15 cellular contexts compared by ENCODE assay signal in genomic region chr9:120362446-120362845, GRCh38.
"Had no signal": no experiment of that assay in that cellular context is flagged by ENCODE, and none has a peak within 500 bp of the region (broad histone marks: within the 10 kb centered on the region; RNA-seq: fewer than 3 reads in every experiment).

No MANE protein-coding gene starts in this region.

- H3K36me3 Mint-ChIP-seq: activated naive CD4-positive, alpha-beta T cell treated with anti-CD3 and anti-CD28 coated beads, Interleukin-2, amount 50 U/mL, for 72 hours; natural killer cell treated with Interleukin-12 subunit alpha and Interleukin-12 subunit beta and Interleukin-15 and Interleukin-18, amount 100 ng/mL, for 72 hours had no signal

- H3K27me3 ChIP-seq: left lung, tibial nerve had no signal

- H3K36me3 ChIP-seq: left lung, prostate gland had no signal

- H3K4me1 ChIP-seq: left lung, prostate gland, tibial nerve had no signal

- H3K9me3 Mint-ChIP-seq: activated CD4-positive, alpha-beta T cell treated with anti-CD3 and anti-CD28 coated beads, Interleukin-2, amount 10 ng/mL, durations not matched to agents 7 days and 5 days; activated naive CD4-positive, alpha-beta T cell treated with anti-CD3 and anti-CD28 coated beads, Interleukin-2, amount 50 U/mL, for 72 hours; immature natural killer cell; natural killer cell treated with Interleukin-12 subunit alpha and Interleukin-12 subunit beta and Interleukin-15 and Interleukin-18, amount 100 ng/mL, for 72 hours had no signal

- H3K4me1 Mint-ChIP-seq: activated CD4-positive, alpha-beta T cell treated with anti-CD3 and anti-CD28 coated beads, Interleukin-2, amount 10 ng/mL, durations not matched to agents 7 days and 5 days; immature natural killer cell; stimulated activated naive B cell treated with anti-CD40 and anti-IgM and Interleukin-4, amounts not matched to agents 10 μg/mL and 1 μg/mL and 100 μg/mL, for 72 hours had no signal

- H3K9me3 ChIP-seq: left lung, prostate gland had no signal

- ATAC-seq: activated naive CD4-positive, alpha-beta T cell treated with anti-CD3 and anti-CD28 coated beads, Interleukin-2, amount 50 U/mL, for 72 hours; left lung; natural killer cell treated with Interleukin-12 subunit alpha and Interleukin-12 subunit beta and Interleukin-15 and Interleukin-18, amount 100 ng/mL, for 72 hours; sciatic nerve; stimulated activated naive B cell treated with anti-CD40 and anti-IgM and Interleukin-4, amounts not matched to agents 10 μg/mL and 1 μg/mL and 100 μg/mL, for 72 hours; T-helper 17 cell had no signal

- H3K4me3 Mint-ChIP-seq: activated CD4-positive, alpha-beta T cell treated with anti-CD3 and anti-CD28 coated beads, Interleukin-2, amount 10 ng/mL, durations not matched to agents 7 days and 5 days; immature natural killer cell; natural killer cell treated with Interleukin-12 subunit alpha and Interleukin-12 subunit beta and Interleukin-15 and Interleukin-18, amount 100 ng/mL, for 72 hours; stimulated activated naive B cell treated with anti-CD40 and anti-IgM and Interleukin-4, amounts not matched to agents 10 μg/mL and 1 μg/mL and 100 μg/mL, for 72 hours; T-helper 17 cell had no signal

- H3K4me3 ChIP-seq: left lung, prostate gland, tibial nerve had no signal

- DNase-seq: activated CD4-positive, alpha-beta T cell treated with anti-CD3 and anti-CD28 coated beads, Interleukin-2, amount 10 ng/mL, durations not matched to agents 7 days and 5 days; activated CD4-positive, CD25-positive, alpha-beta regulatory T cell; activated T-cell treated with anti-CD3 and anti-CD28 coated beads, Interleukin-2, amount 50 U/mL, for 1 hour; effector CD4-positive, alpha-beta T cell; immature natural killer cell; left lung; nucleus accumbens; stimulated activated CD4-positive, alpha-beta T cell treated with anti-CD3 and anti-CD28 coated beads, Interleukin-2, amount 100 ng/mL, for 24 hours; stimulated activated naive B cell treated with anti-CD40 and anti-IgM and Interleukin-4, amounts not matched to agents 10 μg/mL and 1 μg/mL and 100 μg/mL, for 72 hours; T-helper 17 cell had no signal

- H3K27ac ChIP-seq: left lung, prostate gland, tibial nerve had no signal

- H3K27ac Mint-ChIP-seq: activated CD4-positive, alpha-beta T cell treated with anti-CD3 and anti-CD28 coated beads, Interleukin-2, amount 10 ng/mL, durations not matched to agents 7 days and 5 days; activated naive CD4-positive, alpha-beta T cell treated with anti-CD3 and anti-CD28 coated beads, Interleukin-2, amount 50 U/mL, for 72 hours; immature natural killer cell; natural killer cell treated with Interleukin-12 subunit alpha and Interleukin-12 subunit beta and Interleukin-15 and Interleukin-18, amount 100 ng/mL, for 72 hours; stimulated activated naive B cell treated with anti-CD40 and anti-IgM and Interleukin-4, amounts not matched to agents 10 μg/mL and 1 μg/mL and 100 μg/mL, for 72 hours; T-helper 17 cell had no signal

- H3K27me3 Mint-ChIP-seq: activated CD4-positive, alpha-beta T cell treated with anti-CD3 and anti-CD28 coated beads, Interleukin-2, amount 10 ng/mL, durations not matched to agents 7 days and 5 days had no signal
